In the genomic region with DNA sequence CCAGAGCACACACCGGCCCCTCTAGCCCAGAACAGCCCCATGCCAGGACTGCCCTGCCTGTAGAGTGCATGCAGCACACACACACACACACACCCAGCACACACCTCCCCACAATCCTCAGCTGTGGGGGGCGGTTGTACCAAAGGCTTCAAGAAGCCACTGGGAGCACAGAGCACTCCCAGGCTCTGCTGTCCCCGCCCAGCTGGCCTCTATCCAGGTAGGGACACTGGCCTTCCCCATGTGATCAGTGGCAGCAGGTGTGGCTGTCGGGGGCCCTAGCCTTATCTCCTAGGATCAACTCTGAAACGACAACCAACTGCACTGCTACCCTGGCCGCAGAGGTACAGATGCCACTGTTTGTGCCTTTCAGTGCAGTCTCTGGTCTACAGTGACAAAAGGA, we compare ENCODE assay signal across 12 cellular contexts. TPM values are rescaled to one million over a fixed set of nuclear protein-coding genes. Genes with fewer than 3 reads are reported as not detected.
A peak's percentile ranks its signal among the peaks of the same experiment; 100 is the strongest.
DNase-seq lines count a peak whose midpoint lies in the region; ATAC-seq, FAIRE-seq and TF ChIP-seq lines count a peak whose summit lies in the region.
"Had no signal": no experiment of that assay in that cellular context is flagged by ENCODE, and none has a peak within 500 bp of the region (broad histone marks: within the 10 kb centered on the region; RNA-seq: fewer than 3 reads in every experiment).

No MANE protein-coding gene starts in this region.

- CTCF ChIA-PET in HepG2 (lab: Yijun Ruan, JAX; ENCODE audit: low intra/inter-chr PET ratio, low total read pairs), result no interaction called here
- CTCF ChIA-PET in activated B cell treated with CpG ODN at 0.5 μM for 24 hours (lab: Charles Lee), result no interaction called here

- TF ChIP-seq CTCF in HepG2 (CRISPR knock-in tag; IDR thresholded peaks at IDR 0.05) (no peak), right lobe of liver (IDR thresholded peaks at IDR 0.05) (no peak), activated B cell treated with CpG ODN at 0.5 μM for 24 hours (IDR thresholded peaks at IDR 0.05) (no peak), type B pancreatic cell (conservative IDR thresholded peaks at IDR 0.05) (no peak)

- H3K4me1 ChIP-seq in HepG2 (ENCODE audit: insufficient read depth, low read length) (peaks cover 28% of the 10 kb centered on the region), right lobe of liver (peaks cover 0 to 34% (median 15%) of the 10 kb centered on the region in 4 donors)

- H3K4me3 ChIP-seq in HepG2 (replicated peaks in 1 of 3; ENCODE audit: insufficient read depth in 1 of 3, low read depth in 2 of 3, low read length in 3 of 3) (peak overlapping the region in 1 of 3 experiments; percentile 97; a peak in 3 of 6 replicates), right lobe of liver (no peak overlapping the region)

- TF ChIP-seq POLR2A in HepG2 (IDR thresholded peaks at IDR 0.05; ENCODE audit: insufficient read depth in 1 of 2, low read depth in 2 of 2, low read length in 2 of 2) (no peak), right lobe of liver (IDR thresholded peaks at IDR 0.05) (no peak)

- H3K9ac ChIP-seq in HepG2 (ENCODE audit: insufficient read depth, low read depth, low read length), result no peak overlapping the region

- in situ Hi-C loops in HepG2 (cut with HindIII; ENCODE audit: extremely low pct_ligation_motif_present, low pct_unique_long_range_greater_than_20kb), result loop anchor here (5.0 kb wide), 1 partner anchor 41 kb away; a partner anchor contains a TSS

- no peak for FAIRE-seq in HepG2 (lab: Jason Lieb, UNC)
- FAIRE-seq: islet of Langerhans had no signal

- no peak for DNase-seq in HepG2 (ENCODE audit: low spot score)
- no peak for DNase-seq in right lobe of liver
- no peak for DNase-seq in activated B cell treated with CpG ODN at 0.5 μM for 24 hours
- DNase-seq in left lobe of liver (ENCODE audit: low spot score), result peak; percentile 61
- DNase-seq in type B pancreatic cell (ENCODE audit: extremely low spot score, unreplicated experiment), result no peak
- DNase-seq in NCI-H2107 treated with DMSO at 0.1 percent for 48 hours (lab: John Stamatoyannopoulos, UW; ENCODE audit: unreplicated experiment), result no peak
- DNase-seq in foreskin melanocyte, result no peak
- DNase-seq: central memory CD4-positive, alpha-beta T cell; NCI-H1105 treated with DMSO at 0.1 percent for 48 hours; NCI-H748 treated with DMSO at 0.1 percent for 48 hours had no signal

- no TSS peak for BruUV-seq in HepG2 (replicated peaks; lab: Mats Ljungman, UMichigan)

- peak overlapping the region; percentile 90 for H3K4me2 ChIP-seq in HepG2 (ENCODE audit: low read depth, low read length)

- TF ChIP-seq EP300 in HepG2 (IDR thresholded peaks at IDR 0.05; ENCODE audit: low read depth in 2 of 2, low read length in 2 of 2), result no peak
- no peak for TF ChIP-seq EP300 in HepG2 (CRISPR knock-in tag; IDR thresholded peaks at IDR 0.05; ENCODE audit: borderline replicate concordance)

- WGBS in HepG2 (ENCODE audit: low lambda C conversion rate), result 92% methylated on average over 2 of the region's 6 CpGs
- WGBS in right lobe of liver (ENCODE audit: insufficient coverage, low coverage, low lambda C conversion rate, missing lambda C conversion rate), result no CpG with 5 or more reads among the region's 6 CpGs

- POLR2A ChIA-PET in HepG2 (lab: Yijun Ruan, JAX), result no interaction called here
- POLR2A ChIA-PET in activated B cell treated with CpG ODN at 0.5 μM for 24 hours (lab: Charles Lee), result no interaction called here

- H3K4me1 Mint-ChIP-seq in activated B cell treated with CpG ODN at 0.5 μM for 24 hours (peaks cover 36% of the 10 kb centered on the region), type B pancreatic cell (ENCODE audit: unreplicated experiment) (peaks cover 5% of the 10 kb centered on the region)

- no peak overlapping the region for H3K27ac Mint-ChIP-seq in activated B cell treated with CpG ODN at 0.5 μM for 24 hours
- H3K27ac Mint-ChIP-seq in type B pancreatic cell, result peak overlapping the region; percentile 59

- H3K4me3 Mint-ChIP-seq in activated B cell treated with CpG ODN at 0.5 μM for 24 hours (peak overlapping the region; percentile 42), type B pancreatic cell (peak overlapping the region; percentile 91)

- TF ChIP-seq RAD21 in HepG2 (CRISPR knock-in tag; IDR thresholded peaks at IDR 0.05), result no peak

- peaks cover 71% of the 10 kb centered on the region for H3K36me3 Mint-ChIP-seq in activated B cell treated with CpG ODN at 0.5 μM for 24 hours (ENCODE audit: low read depth)
- no peaks in the 10 kb centered on the region for H3K36me3 Mint-ChIP-seq in type B pancreatic cell

- no peaks in the 10 kb centered on the region for H3K9me3 Mint-ChIP-seq in activated B cell treated with CpG ODN at 0.5 μM for 24 hours
- H3K9me3 Mint-ChIP-seq in type B pancreatic cell, result no peaks in the 10 kb centered on the region

- no peaks in the 10 kb centered on the region for H4K20me1 ChIP-seq in HepG2 (ENCODE audit: insufficient read depth, low read length)

- no peaks in the 10 kb centered on the region for H3K9me3 ChIP-seq in HepG2 (ENCODE audit: low read length)
- no peaks in the 10 kb centered on the region for H3K9me3 ChIP-seq in right lobe of liver

- intact Hi-C loops in HepG2 (cut with micrococcal nuclease; ENCODE audit: unreplicated experiment), result no loop called here
- intact Hi-C loops in right lobe of liver (cut with DNase I), result loop anchor here in 1 of 2 donors (10.0 kb wide), 1 partner anchor 48 kb away; a partner anchor contains a TSS
- intact Hi-C loops in activated B cell treated with CpG ODN at 0.5 μM for 24 hours (cut with micrococcal nuclease), result no loop called here

- ATAC-seq in HepG2 (no peak), right lobe of liver (no peak), activated B cell treated with CpG ODN at 0.5 μM for 24 hours (ENCODE audit: low read depth) (no peak), left lobe of liver (no peak), HG03469 (IDR thresholded peaks at IDR 0.05; ENCODE audit: unreplicated experiment) (no peak)

- peaks cover 21 to 37% of the 10 kb centered on the region in 2 experiments; a peak in 4 of 5 replicates for H3K36me3 ChIP-seq in HepG2 (replicated peaks in 1 of 2; ENCODE audit: control insufficient read depth in 1 of 2, insufficient read depth in 2 of 2, low read length in 2 of 2)
- H3K36me3 ChIP-seq in right lobe of liver, result peaks cover 0 to 36% (median 13%) of the 10 kb centered on the region in 4 donors

- no peak overlapping the region for H2AFZ ChIP-seq in HepG2 (ENCODE audit: low read length)

- peaks cover 26% of the 10 kb centered on the region for H3K79me2 ChIP-seq in HepG2 (ENCODE audit: insufficient read depth, low read length)

- H3K27me3 ChIP-seq in HepG2 (ENCODE audit: control insufficient read depth in 1 of 2, insufficient read depth in 2 of 2, low read length in 2 of 2) (no peaks in the 10 kb centered on the region), right lobe of liver (no peaks in the 10 kb centered on the region)

- H3K27ac ChIP-seq in HepG2 (ENCODE audit: extremely low read length, insufficient read depth, low read length) (no peak overlapping the region), right lobe of liver (no peak overlapping the region)

- H3K27me3 Mint-ChIP-seq in activated B cell treated with CpG ODN at 0.5 μM for 24 hours, result no peaks in the 10 kb centered on the region
- no peaks in the 10 kb centered on the region for H3K27me3 Mint-ChIP-seq in type B pancreatic cell

RNA-seq across cellular contexts. Expression of a gene that starts 2.0 kb away (rescaled TPM):
- total RNA-seq in HepG2 (2016; rRNA removed; fragmentation: Illumina TruSeq; extraction: Trizol) (7.4 and 12.3 TPM in 2 replicates), right lobe of liver (10 to 100 TPM; 16.1 to 36.5 (median 27.9) TPM), activated B cell treated with CpG ODN at 0.5 μM for 24 hours (75.7 and 93.9 TPM in 2 replicates), left lobe of liver (35.5 TPM), type B pancreatic cell (ENCODE audit: low replicate concordance) (63.5 and 65.0 TPM in 2 replicates)
- total RNA-seq in HepG2 (2016; cell fraction: cytosol; rRNA removed; fragmentation: Illumina TruSeq; extraction: Trizol; ENCODE audit: low read depth), result 22.4 and 23.5 TPM in 2 replicates
- 6.6 and 15.0 TPM in 2 replicates for total RNA-seq in HepG2 (2016; cell fraction: insoluble cytoplasmic fraction; rRNA removed; fragmentation: Illumina TruSeq; extraction: Trizol)
- 6.3 and 6.7 TPM in 2 replicates for total RNA-seq in HepG2 (2016; cell fraction: membrane; rRNA removed; fragmentation: Illumina TruSeq; extraction: Trizol)
- 17.6 and 21.6 TPM in 2 replicates for total RNA-seq in HepG2 (2016; cell fraction: nucleus; rRNA removed; fragmentation: Illumina TruSeq; extraction: Trizol)
- polyA plus RNA-seq in HepG2 (2011; rRNA removed), result 15.4 and 21.6 TPM in 2 replicates
- polyA plus RNA-seq in HepG2 (2011; cell fraction: cytosol; rRNA removed), result 5.4 and 9.8 TPM in 2 replicates
- polyA plus RNA-seq in HepG2 (2011; cell fraction: nucleus; rRNA removed), result 144 and 175 TPM in 2 replicates
- 13.6 and 16.6 TPM in 2 replicates for polyA plus RNA-seq in HepG2 (2012)
- polyA plus RNA-seq in HepG2 (2016; cell fraction: cytosol; fragmentation: Illumina TruSeq; extraction: Trizol; ENCODE audit: low read depth), result 2.4 and 3.3 TPM in 2 replicates
- polyA plus RNA-seq in HepG2 (2016; cell fraction: insoluble cytoplasmic fraction; fragmentation: Illumina TruSeq; extraction: Trizol; ENCODE audit: low read depth), result 11.2 and 14.3 TPM in 2 replicates
- polyA plus RNA-seq in HepG2 (2016; cell fraction: membrane; fragmentation: Illumina TruSeq; extraction: Trizol; ENCODE audit: low read depth), result 4.1 TPM in 2 replicates
- 64.9 and 72.0 TPM in 2 replicates for polyA plus RNA-seq in HepG2 (2016; cell fraction: nucleus; fragmentation: Illumina TruSeq; extraction: Trizol; ENCODE audit: insufficient read depth, low read depth)
- polyA minus RNA-seq in HepG2 (2011; rRNA and poly(A)+ RNA removed; ENCODE audit: low replicate concordance), result 27.3 and 55.4 TPM in 2 replicates
- polyA minus RNA-seq in HepG2 (2011; cell fraction: cytosol; rRNA and poly(A)+ RNA removed), result 14.7 and 17.5 TPM in 2 replicates
- 33.0 and 36.8 TPM in 2 replicates for polyA minus RNA-seq in HepG2 (2011; cell fraction: nucleus; rRNA and poly(A)+ RNA removed)

RNA-seq across cellular contexts. Expression of a gene that starts 2.1 kb away (rescaled TPM):
- 41.2 and 49.4 TPM in 2 replicates for total RNA-seq in HepG2 (2016; rRNA removed; fragmentation: Illumina TruSeq; extraction: Trizol)
- 92.0 and 105 TPM in 2 replicates for total RNA-seq in HepG2 (2016; cell fraction: cytosol; rRNA removed; fragmentation: Illumina TruSeq; extraction: Trizol; ENCODE audit: low read depth)
- 41.5 and 51.7 TPM in 2 replicates for total RNA-seq in HepG2 (2016; cell fraction: insoluble cytoplasmic fraction; rRNA removed; fragmentation: Illumina TruSeq; extraction: Trizol)
- 94.3 and 110 TPM in 2 replicates for total RNA-seq in HepG2 (2016; cell fraction: membrane; rRNA removed; fragmentation: Illumina TruSeq; extraction: Trizol)
- total RNA-seq in HepG2 (2016; cell fraction: nucleus; rRNA removed; fragmentation: Illumina TruSeq; extraction: Trizol), result 19.3 TPM in 2 replicates
- 35.9 and 44.8 TPM in 2 replicates for polyA plus RNA-seq in HepG2 (2011; rRNA removed)
- 38.7 and 58.7 TPM in 2 replicates for polyA plus RNA-seq in HepG2 (2011; cell fraction: cytosol; rRNA removed)
- polyA plus RNA-seq in HepG2 (2011; cell fraction: nucleus; rRNA removed), result 26.1 and 28.6 TPM in 2 replicates
- polyA plus RNA-seq in HepG2 (2012), result 18.0 and 31.4 TPM in 2 replicates
- 109 and 132 TPM in 2 replicates for polyA plus RNA-seq in HepG2 (2016; cell fraction: cytosol; fragmentation: Illumina TruSeq; extraction: Trizol; ENCODE audit: low read depth)
- 49.3 and 50.3 TPM in 2 replicates for polyA plus RNA-seq in HepG2 (2016; cell fraction: insoluble cytoplasmic fraction; fragmentation: Illumina TruSeq; extraction: Trizol; ENCODE audit: low read depth)
- 89.4 and 104 TPM in 2 replicates for polyA plus RNA-seq in HepG2 (2016; cell fraction: membrane; fragmentation: Illumina TruSeq; extraction: Trizol; ENCODE audit: low read depth)
- polyA plus RNA-seq in HepG2 (2016; cell fraction: nucleus; fragmentation: Illumina TruSeq; extraction: Trizol; ENCODE audit: insufficient read depth, low read depth), result 39.2 and 44.3 TPM in 2 replicates
- 18.2 and 39.2 TPM in 2 replicates for polyA minus RNA-seq in HepG2 (2011; rRNA and poly(A)+ RNA removed; ENCODE audit: low replicate concordance)
- 12.4 and 13.8 TPM in 2 replicates for polyA minus RNA-seq in HepG2 (2011; cell fraction: cytosol; rRNA and poly(A)+ RNA removed)
- 4.1 TPM in 2 replicates for polyA minus RNA-seq in HepG2 (2011; cell fraction: nucleus; rRNA and poly(A)+ RNA removed)
- total RNA-seq in right lobe of liver, result 10 to 100 TPM; 21.5 to 53.3 (median 25.5) TPM
- 71.9 and 76.8 TPM in 2 replicates for total RNA-seq in activated B cell treated with CpG ODN at 0.5 μM for 24 hours
- 29.4 TPM for total RNA-seq in left lobe of liver
- total RNA-seq in type B pancreatic cell (ENCODE audit: low replicate concordance), result 64.9 and 74.8 TPM in 2 replicates

RNA-seq across cellular contexts. Expression of a gene that starts 14.2 kb away (rescaled TPM):
- total RNA-seq in HepG2 (2016; rRNA removed; fragmentation: Illumina TruSeq; extraction: Trizol) (17.5 and 19.2 TPM in 2 replicates), right lobe of liver (10 to 100 TPM; 12.1 to 28.9 (median 18.1) TPM), activated B cell treated with CpG ODN at 0.5 μM for 24 hours (9.3 and 11.4 TPM in 2 replicates), left lobe of liver (13.7 TPM), type B pancreatic cell (ENCODE audit: low replicate concordance) (24.1 and 28.4 TPM in 2 replicates)
- total RNA-seq in HepG2 (2016; cell fraction: cytosol; rRNA removed; fragmentation: Illumina TruSeq; extraction: Trizol; ENCODE audit: low read depth), result 5.6 and 22.6 TPM in 2 replicates
- 15.6 and 20.1 TPM in 2 replicates for total RNA-seq in HepG2 (2016; cell fraction: insoluble cytoplasmic fraction; rRNA removed; fragmentation: Illumina TruSeq; extraction: Trizol)
- total RNA-seq in HepG2 (2016; cell fraction: membrane; rRNA removed; fragmentation: Illumina TruSeq; extraction: Trizol), result 14.6 and 15.6 TPM in 2 replicates
- total RNA-seq in HepG2 (2016; cell fraction: nucleus; rRNA removed; fragmentation: Illumina TruSeq; extraction: Trizol), result 13.8 and 14.1 TPM in 2 replicates
- polyA plus RNA-seq in HepG2 (2011; rRNA removed), result 10.1 and 12.4 TPM in 2 replicates
- 8.3 and 14.4 TPM in 2 replicates for polyA plus RNA-seq in HepG2 (2011; cell fraction: cytosol; rRNA removed)
- 41.5 and 45.5 TPM in 2 replicates for polyA plus RNA-seq in HepG2 (2011; cell fraction: nucleus; rRNA removed)
- 12.2 and 16.0 TPM in 2 replicates for polyA plus RNA-seq in HepG2 (2012)
- 6.0 and 6.8 TPM in 2 replicates for polyA plus RNA-seq in HepG2 (2016; cell fraction: cytosol; fragmentation: Illumina TruSeq; extraction: Trizol; ENCODE audit: low read depth)
- polyA plus RNA-seq in HepG2 (2016; cell fraction: insoluble cytoplasmic fraction; fragmentation: Illumina TruSeq; extraction: Trizol; ENCODE audit: low read depth), result 17.5 and 21.2 TPM in 2 replicates
- 10.8 and 12.2 TPM in 2 replicates for polyA plus RNA-seq in HepG2 (2016; cell fraction: membrane; fragmentation: Illumina TruSeq; extraction: Trizol; ENCODE audit: low read depth)
- 25.7 and 31.2 TPM in 2 replicates for polyA plus RNA-seq in HepG2 (2016; cell fraction: nucleus; fragmentation: Illumina TruSeq; extraction: Trizol; ENCODE audit: insufficient read depth, low read depth)
- 13.0 and 24.4 TPM in 2 replicates for polyA minus RNA-seq in HepG2 (2011; rRNA and poly(A)+ RNA removed; ENCODE audit: low replicate concordance)
- polyA minus RNA-seq in HepG2 (2011; cell fraction: cytosol; rRNA and poly(A)+ RNA removed), result 14.2 and 15.9 TPM in 2 replicates
- 10.0 and 12.4 TPM in 2 replicates for polyA minus RNA-seq in HepG2 (2011; cell fraction: nucleus; rRNA and poly(A)+ RNA removed)

RNA-seq across cellular contexts. Expression of a gene that starts 14.5 kb away (rescaled TPM):
- total RNA-seq in HepG2 (2016; rRNA removed; fragmentation: Illumina TruSeq; extraction: Trizol) (not detected in 2 replicates), right lobe of liver (not detected), activated B cell treated with CpG ODN at 0.5 μM for 24 hours (not detected in 2 replicates), left lobe of liver (not detected), type B pancreatic cell (ENCODE audit: low replicate concordance) (not detected in 2 replicates)
- total RNA-seq in HepG2 (2016; cell fraction: cytosol; rRNA removed; fragmentation: Illumina TruSeq; extraction: Trizol; ENCODE audit: low read depth), result not detected in 2 replicates
- not detected in 2 replicates for total RNA-seq in HepG2 (2016; cell fraction: insoluble cytoplasmic fraction; rRNA removed; fragmentation: Illumina TruSeq; extraction: Trizol)
- total RNA-seq in HepG2 (2016; cell fraction: membrane; rRNA removed; fragmentation: Illumina TruSeq; extraction: Trizol), result not detected in 2 replicates
- not detected in 2 replicates for total RNA-seq in HepG2 (2016; cell fraction: nucleus; rRNA removed; fragmentation: Illumina TruSeq; extraction: Trizol)
- polyA plus RNA-seq in HepG2 (2011; rRNA removed), result not detected in 2 replicates
- polyA plus RNA-seq in HepG2 (2011; cell fraction: cytosol; rRNA removed), result not detected in 2 replicates
- polyA plus RNA-seq in HepG2 (2011; cell fraction: nucleus; rRNA removed), result not detected in 2 replicates
- not detected in 2 replicates for polyA plus RNA-seq in HepG2 (2012)
- polyA plus RNA-seq in HepG2 (2016; cell fraction: cytosol; fragmentation: Illumina TruSeq; extraction: Trizol; ENCODE audit: low read depth), result not detected in 2 replicates
- polyA plus RNA-seq in HepG2 (2016; cell fraction: insoluble cytoplasmic fraction; fragmentation: Illumina TruSeq; extraction: Trizol; ENCODE audit: low read depth), result not detected in 2 replicates
- polyA plus RNA-seq in HepG2 (2016; cell fraction: membrane; fragmentation: Illumina TruSeq; extraction: Trizol; ENCODE audit: low read depth), result not detected in 2 replicates
- not detected in 2 replicates for polyA plus RNA-seq in HepG2 (2016; cell fraction: nucleus; fragmentation: Illumina TruSeq; extraction: Trizol; ENCODE audit: insufficient read depth, low read depth)
- 0.19 TPM in 1 of 2 replicates, not detected in the other for polyA minus RNA-seq in HepG2 (2011; rRNA and poly(A)+ RNA removed; ENCODE audit: low replicate concordance)
- polyA minus RNA-seq in HepG2 (2011; cell fraction: cytosol; rRNA and poly(A)+ RNA removed), result not detected in 2 replicates
- not detected in 2 replicates for polyA minus RNA-seq in HepG2 (2011; cell fraction: nucleus; rRNA and poly(A)+ RNA removed)

RNA-seq across cellular contexts. Expression of a gene that starts 16.5 kb away (rescaled TPM):
- total RNA-seq in HepG2 (2016; rRNA removed; fragmentation: Illumina TruSeq; extraction: Trizol) (not detected in 2 replicates), right lobe of liver (under 1 TPM in 2 of 6 experiments, not detected in 4; 0.17 to 0.18 TPM), activated B cell treated with CpG ODN at 0.5 μM for 24 hours (0.31 TPM in 1 of 2 replicates, not detected in the other), left lobe of liver (not detected), type B pancreatic cell (ENCODE audit: low replicate concordance) (0.77 and 1.4 TPM in 2 replicates)
- total RNA-seq in HepG2 (2016; cell fraction: cytosol; rRNA removed; fragmentation: Illumina TruSeq; extraction: Trizol; ENCODE audit: low read depth), result not detected in 2 replicates
- not detected in 2 replicates for total RNA-seq in HepG2 (2016; cell fraction: insoluble cytoplasmic fraction; rRNA removed; fragmentation: Illumina TruSeq; extraction: Trizol)
- not detected in 2 replicates for total RNA-seq in HepG2 (2016; cell fraction: membrane; rRNA removed; fragmentation: Illumina TruSeq; extraction: Trizol)
- total RNA-seq in HepG2 (2016; cell fraction: nucleus; rRNA removed; fragmentation: Illumina TruSeq; extraction: Trizol), result not detected in 2 replicates
- not detected in 2 replicates for polyA plus RNA-seq in HepG2 (2011; rRNA removed)
- polyA plus RNA-seq in HepG2 (2011; cell fraction: cytosol; rRNA removed), result 0.09 TPM in 1 of 2 replicates, not detected in the other
- polyA plus RNA-seq in HepG2 (2011; cell fraction: nucleus; rRNA removed), result 0.18 and 0.26 TPM in 2 replicates
- not detected in 2 replicates for polyA plus RNA-seq in HepG2 (2012)
- not detected in 2 replicates for polyA plus RNA-seq in HepG2 (2016; cell fraction: cytosol; fragmentation: Illumina TruSeq; extraction: Trizol; ENCODE audit: low read depth)
- not detected in 2 replicates for polyA plus RNA-seq in HepG2 (2016; cell fraction: insoluble cytoplasmic fraction; fragmentation: Illumina TruSeq; extraction: Trizol; ENCODE audit: low read depth)
- polyA plus RNA-seq in HepG2 (2016; cell fraction: membrane; fragmentation: Illumina TruSeq; extraction: Trizol; ENCODE audit: low read depth), result not detected in 2 replicates
- not detected in 2 replicates for polyA plus RNA-seq in HepG2 (2016; cell fraction: nucleus; fragmentation: Illumina TruSeq; extraction: Trizol; ENCODE audit: insufficient read depth, low read depth)
- 0.21 TPM in 1 of 2 replicates, not detected in the other for polyA minus RNA-seq in HepG2 (2011; rRNA and poly(A)+ RNA removed; ENCODE audit: low replicate concordance)
- polyA minus RNA-seq in HepG2 (2011; cell fraction: cytosol; rRNA and poly(A)+ RNA removed), result not detected in 2 replicates
- not detected in 2 replicates for polyA minus RNA-seq in HepG2 (2011; cell fraction: nucleus; rRNA and poly(A)+ RNA removed)
